ENCODE assay signal across 6 cellular contexts in genomic region chr17:79145548-79145947, GRCh38.
"Had no signal": no experiment of that assay in that cellular context is flagged by ENCODE, and none has a peak within 500 bp of the region (broad histone marks: within the 10 kb centered on the region; RNA-seq: fewer than 3 reads in every experiment).

No MANE protein-coding gene starts in this region.

- H3K9ac ChIP-seq: KMS-11 had no signal

- DNase-seq: IMR-90, KBM-7, KG1 had no signal

- FAIRE-seq: HTR-8/SVneo had no signal

- H3K27ac ChIP-seq: HL-60, KMS-11 had no signal

- H3K4me2 ChIP-seq: KMS-11 had no signal
